1 cellular context compared by ENCODE assay signal in genomic region chr2:128178650-128179460, GRCh38.
TF ChIP-seq lines count a peak whose summit lies in the region.

No MANE protein-coding gene starts in this region.

TF ChIP-seq in K562, 482 proteins besides CTCF, POLR2A, EP300 and RAD21 (continued from another document):
- TF ChIP-seq E2F8 (IDR thresholded peaks at IDR 0.05; ENCODE audit: low read depth, partially characterized antibody) (no peak), BDP1 (IDR thresholded peaks at IDR 0.05; ENCODE audit: insufficient read depth, insufficient read length) (no peak), ADNP (tag; IDR thresholded peaks at IDR 0.05) (no peak), HDGF (IDR thresholded peaks at IDR 0.05) (no peak), SMC3 (conservative IDR thresholded peaks at IDR 0.05; ENCODE audit: insufficient read depth, low read depth, low read length) (peak; percentile 43), SMARCC2 (IDR thresholded peaks at IDR 0.05; ENCODE audit: low read depth) (no peak), ESRRB (CRISPR knock-in tag; IDR thresholded peaks at IDR 0.05; ENCODE audit: borderline replicate concordance) (no peak), MAFF (IDR thresholded peaks at IDR 0.05; ENCODE audit: low read length) (no peak), ARID3B (CRISPR knock-in tag; IDR thresholded peaks at IDR 0.05; ENCODE audit: borderline replicate concordance) (no peak), POU5F1 (IDR thresholded peaks at IDR 0.05; ENCODE audit: borderline replicate concordance, low read depth, low read length, partially characterized antibody) (no peak), CBX8 (IDR thresholded peaks at IDR 0.05; ENCODE audit: borderline replicate concordance, extremely low read depth, low read depth, low read length, poor library complexity, severe bottlenecking) (no peak), SNAPC5 (CRISPR knock-in tag; IDR thresholded peaks at IDR 0.05) (no peak), CHD2 (IDR thresholded peaks at IDR 0.05; ENCODE audit: low read depth, low read length) (no peak), ZBTB34 (CRISPR knock-in tag; IDR thresholded peaks at IDR 0.05) (no peak), EWSR1 (IDR thresholded peaks at IDR 0.05; ENCODE audit: borderline replicate concordance, low read depth, partially characterized antibody) (no peak), ATF7 (IDR thresholded peaks at IDR 0.05) (peak; percentile 66; the same call in 1 of the 2 replicates), XRCC5 (IDR thresholded peaks at IDR 0.05; ENCODE audit: low read depth, low read length) (no peak), RAD51 (IDR thresholded peaks at IDR 0.05; ENCODE audit: borderline replicate concordance, low read depth) (peak; percentile 77; the same call in 1 of the 2 replicates), NCOA4 (IDR thresholded peaks at IDR 0.05; ENCODE audit: partially characterized antibody) (no peak), ZNF143 (CRISPR knock-in tag; IDR thresholded peaks at IDR 0.05) (no peak), ZFP36 (IDR thresholded peaks at IDR 0.05; ENCODE audit: low read depth, low read length, partially characterized antibody) (no peak), GABPA (tag; conservative IDR thresholded peaks at IDR 0.05; ENCODE audit: low read depth) (no peak), RCOR1 (IDR thresholded peaks at IDR 0.05; ENCODE audit: borderline replicate concordance in 1 of 2, low read depth in 2 of 2, low read length in 2 of 2) (peak in 1 of 2 experiments; percentile 26; a peak in 1 of 4 replicates), FUS (optimal IDR thresholded peaks at IDR 0.05; ENCODE audit: low read depth, low read length) (no peak), TFE3 (CRISPR knock-in tag; IDR thresholded peaks at IDR 0.05) (peak; percentile 89), ZBTB12 (CRISPR knock-in tag; IDR thresholded peaks at IDR 0.05) (no peak), ZC3H4 (CRISPR knock-in tag; IDR thresholded peaks at IDR 0.05; ENCODE audit: borderline replicate concordance) (no peak), ZNF140 (CRISPR knock-in tag; IDR thresholded peaks at IDR 0.05) (no peak), NR1H2 (CRISPR knock-in tag; IDR thresholded peaks at IDR 0.05) (no peak), ZBTB7A (IDR thresholded peaks at IDR 0.05; ENCODE audit: borderline replicate concordance, control insufficient read depth, low read depth, low read length) (no peak), SNIP1 (IDR thresholded peaks at IDR 0.05; ENCODE audit: low read depth) (no peak), ILK (tag; IDR thresholded peaks at IDR 0.05; ENCODE audit: borderline replicate concordance, low read depth) (no peak), USF2 (CRISPR knock-in tag; IDR thresholded peaks at IDR 0.05) (peak; percentile 75), ZBTB26 (CRISPR knock-in tag; IDR thresholded peaks at IDR 0.05) (no peak), MED1 (CRISPR knock-in tag; IDR thresholded peaks at IDR 0.05; ENCODE audit: borderline replicate concordance) (no peak), GTF2E2 (tag; IDR thresholded peaks at IDR 0.05) (no peak), POLR2AphosphoS5 (IDR thresholded peaks at IDR 0.05; ENCODE audit: control insufficient read depth, insufficient read depth, low read depth, low read length) (no peak), TOE1 (IDR thresholded peaks at IDR 0.05; ENCODE audit: borderline replicate concordance) (peak; percentile 87), TOE1 (CRISPR knock-in tag; IDR thresholded peaks at IDR 0.05; ENCODE audit: borderline replicate concordance, low read depth) (no peak), PHF8 (IDR thresholded peaks at IDR 0.05; ENCODE audit: borderline replicate concordance, low read length) (no peak), CBFA2T2 (conservative IDR thresholded peaks at IDR 0.05) (0 out of 2 replicates have a peak, but pooled peaks have one; percentile 22), ZNF12 (CRISPR knock-in tag; IDR thresholded peaks at IDR 0.05) (no peak), FOXJ3 (CRISPR knock-in tag; IDR thresholded peaks at IDR 0.05) (no peak), ELF4 (CRISPR knock-in tag; IDR thresholded peaks at IDR 0.05) (no peak), NELFE (IDR thresholded peaks at IDR 0.05; ENCODE audit: insufficient read depth, insufficient read length) (no peak), ATF1 (CRISPR knock-in tag; IDR thresholded peaks at IDR 0.05) (no peak), ATF1 (tag; IDR thresholded peaks at IDR 0.05) (peak; percentile 42), CBX1 (IDR thresholded peaks at IDR 0.05; ENCODE audit: low read depth) (no peak), RUNX1 (IDR thresholded peaks at IDR 0.05; ENCODE audit: low read depth) (no peak), MITF (IDR thresholded peaks at IDR 0.05) (peak; percentile 82), SNRNP70 (optimal IDR thresholded peaks at IDR 0.05; ENCODE audit: low read depth, low read length) (no peak), ZNF764 (CRISPR knock-in tag; IDR thresholded peaks at IDR 0.05; ENCODE audit: low read depth) (peak; percentile 85), CBFB (CRISPR knock-in tag; IDR thresholded peaks at IDR 0.05) (no peak), ZNF79 (CRISPR knock-in tag; IDR thresholded peaks at IDR 0.05; ENCODE audit: low read depth) (no peak), USF1 (CRISPR knock-in tag; IDR thresholded peaks at IDR 0.05) (peak; percentile 76), PURB (CRISPR knock-in tag; IDR thresholded peaks at IDR 0.05; ENCODE audit: low read depth) (no peak), NR4A1 (CRISPR knock-in tag; IDR thresholded peaks at IDR 0.05) (no peak), NR4A1 (tag; IDR thresholded peaks at IDR 0.05) (no peak), PRMT5 (CRISPR knock-in tag; IDR thresholded peaks at IDR 0.05) (no peak), PCBP2 (IDR thresholded peaks at IDR 0.05; ENCODE audit: low read depth, low read length, poor library complexity, severe bottlenecking) (no peak)
